Comparison of ENCODE assay signal across 9 cellular contexts in the genomic region with DNA sequence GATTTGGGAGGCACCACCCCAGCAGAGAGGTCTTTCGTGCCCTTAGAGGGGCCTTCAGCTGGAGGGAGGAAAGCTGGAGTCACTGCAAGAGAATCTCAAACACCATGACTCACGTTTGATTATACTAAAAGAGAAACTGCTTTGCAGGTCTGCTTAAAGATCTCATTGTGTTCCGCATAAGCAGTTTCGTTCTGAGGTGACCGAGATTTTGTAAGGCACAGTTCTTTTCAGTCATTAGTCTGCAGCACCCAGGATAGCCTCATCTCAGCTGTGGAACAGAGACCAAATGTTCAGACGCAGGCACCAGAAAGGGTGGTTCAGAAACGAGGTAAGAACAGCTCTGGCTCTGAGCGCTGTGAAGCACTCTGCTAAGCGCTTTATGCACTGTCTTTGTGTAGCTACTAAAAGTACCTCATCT.
DNase-seq lines count a peak whose midpoint lies in the region; ATAC-seq, FAIRE-seq and TF ChIP-seq lines count a peak whose summit lies in the region.
"Had no signal": no experiment of that assay in that cellular context is flagged by ENCODE, and none has a peak within 500 bp of the region (broad histone marks: within the 10 kb centered on the region; RNA-seq: fewer than 3 reads in every experiment).

No MANE protein-coding gene starts in this region.

- intact Hi-C loops in Panc1 (cut with micrococcal nuclease; ENCODE audit: unreplicated experiment): loop anchor here (5.0 kb wide), 2 partner anchors 76 to 181 kb away; a partner anchor contains a TSS

- ATAC-seq in HG02798 (IDR thresholded peaks at IDR 0.05; ENCODE audit: poor library complexity, unreplicated experiment): peak; percentile 95
- peak; percentile 74 for ATAC-seq in Panc1
- peak; percentile 39 for ATAC-seq in gastroesophageal sphincter

- FAIRE-seq in urothelium cell line (lab: Jason Lieb, UNC): no peak

- H3K27ac ChIP-seq in Panc1 (ENCODE audit: low read length) (peak overlapping the region; percentile 80), gastroesophageal sphincter (peak overlapping the region; percentile 6 to 81 (median 76))

- no peaks in the 10 kb centered on the region for H3K36me3 ChIP-seq in Panc1 (ENCODE audit: control insufficient read depth, insufficient read depth, low read length)
- H3K36me3 ChIP-seq in gastroesophageal sphincter: no peaks in the 10 kb centered on the region

- H3K27me3 ChIP-seq in Panc1 (ENCODE audit: control insufficient read depth, insufficient read depth, low read length) (no peaks in the 10 kb centered on the region), gastroesophageal sphincter (no peaks in the 10 kb centered on the region)

- H3K4me3 ChIP-seq in Panc1 (ENCODE audit: low read depth in 2 of 2, low read length in 2 of 2) (peak overlapping the region; percentile 20 to 54), gastroesophageal sphincter (peak overlapping the region in 1 of 2 donors; percentile 18)

- H3K4me1 ChIP-seq in Panc1 (ENCODE audit: control insufficient read depth, insufficient read depth, low read length): peaks cover 33% of the 10 kb centered on the region
- H3K4me1 ChIP-seq in gastroesophageal sphincter: peaks cover 0 to 31% (median 8%) of the 10 kb centered on the region in 3 donors

- no TSS peak for BruUV-seq in Panc1 (replicated peaks; lab: Mats Ljungman, UMichigan)

- peak; percentile 73 for DNase-seq in activated effector memory CD4-positive, alpha-beta T cell treated with anti-CD3 and anti-CD28 coated beads, Interleukin-2, amount 50 U/mL, for 16 hours
- DNase-seq in activated effector memory CD4-positive, alpha-beta T cell treated with Interleukin-2 at 50 U/mL for 16 hours: no peak
- DNase-seq in Panc1 (ENCODE audit: low read depth, low spot score): no peak
- peak; percentile 35 for DNase-seq in urothelium cell line (ENCODE audit: low spot score)
- no peak for DNase-seq in OCI-M2 (lab: John Stamatoyannopoulos, UW; ENCODE audit: unreplicated experiment)
- no peak for DNase-seq in HK-2 (ENCODE audit: unreplicated experiment)
- DNase-seq: DND-41 had no signal

- H3K9me3 ChIP-seq in Panc1 (ENCODE audit: control insufficient read depth, insufficient read depth, low read depth, low read length) (no peaks in the 10 kb centered on the region), gastroesophageal sphincter (no peaks in the 10 kb centered on the region)

- 67% methylated on average over 2 to 4 of the region's 9 CpGs for WGBS in gastroesophageal sphincter (ENCODE audit: low coverage in 1 of 2), 2 donors

- POLR2A ChIA-PET in Panc1 (lab: Charles Lee): no interaction called here

- TF ChIP-seq CTCF in Panc1 (IDR thresholded peaks at IDR 0.05) (no peak), gastroesophageal sphincter (IDR thresholded peaks at IDR 0.05) (no peak)

- CTCF ChIA-PET in Panc1 (lab: Charles Lee): interaction anchor here (1.2 to 1.3 kb wide), 2 partner anchors 9 to 368 kb away, joined by 5 to 7 read pairs; no protein-coding TSS in a partner anchor

- in situ Hi-C loops in Panc1 (cut with HindIII; ENCODE audit: low pct_unique_long_range_greater_than_20kb, low sequenced_read_pairs): no loop called here

- no peak for TF ChIP-seq POLR2A in gastroesophageal sphincter (IDR thresholded peaks at IDR 0.05)

- no peak for TF ChIP-seq EP300 in gastroesophageal sphincter (IDR thresholded peaks at IDR 0.05)

Comparison
In these comparisons a context has a peak if more than half of its experiments do, and no peak if none do; other contexts are left out.
1. DNase-seq: peak in activated effector memory CD4-positive, alpha-beta T cell treated with anti-CD3 and anti-CD28 coated beads, Interleukin-2, amount 50 U/mL, for 16 hours (single experiment) and urothelium cell line (single experiment); none in activated effector memory CD4-positive, alpha-beta T cell treated with Interleukin-2 at 50 U/mL for 16 hours (single experiment), Panc1 (single experiment), OCI-M2 (single experiment) and HK-2 (single experiment).
2. ATAC-seq: peak in every context shown above with its lines; median percentile 95 in HG02798; 74 in Panc1; 39 in gastroesophageal sphincter.